Comparison of ENCODE assay signal across 26 cellular contexts in genomic region chrX:5869786-5870185, GRCh38.
"Had no signal": no experiment of that assay in that cellular context is flagged by ENCODE, and none has a peak within 500 bp of the region (broad histone marks: within the 10 kb centered on the region; RNA-seq: fewer than 3 reads in every experiment).

No MANE protein-coding gene starts in this region.

- H3K9me3 ChIP-seq: left lung, lower lobe of right lung, ovary, right atrium auricular region, right lobe of liver, suprapubic skin, thoracic aorta, tibial artery, uterus had no signal

- H3K27me3 ChIP-seq: left lung, ovary, right atrium auricular region, right lobe of liver, suprapubic skin, tibial artery, uterus had no signal

- H3K4me3 ChIP-seq: left lung, lower lobe of right lung, ovary, right atrium auricular region, right lobe of liver, skin epidermis, suprapubic skin, thoracic aorta, tibial artery, uterus had no signal

- DNase-seq: hypothalamus; immature natural killer cell; kidney; left colon; left lung; lower lobe of right lung; mesendoderm; naive thymus-derived CD4-positive, alpha-beta T cell; right lobe of liver; stimulated activated CD4-positive, alpha-beta T cell treated with anti-CD3 and anti-CD28 coated beads, Interleukin-12 subunit alpha, Interleukin-12 subunit beta, amount 100 ng/mL, for 4 hours; stimulated activated CD4-positive, alpha-beta T cell treated with anti-CD3 and anti-CD28 coated beads, Interleukin-15, amount 100 ng/mL, for 24 hours; stimulated activated CD4-positive, alpha-beta T cell treated with anti-CD3 and anti-CD28 coated beads, Interleukin-2, amount 100 ng/mL, for 24 hours; stimulated activated CD4-positive, alpha-beta T cell treated with anti-CD3 and anti-CD28 coated beads, Interleukin-4, amount 100 ng/mL, for 1 hour; stimulated activated naive B cell treated with anti-CD40 and anti-IgM and Interleukin-4, amounts not matched to agents 10 μg/mL and 1 μg/mL and 100 μg/mL, for 72 hours; tibial artery; trophoblast cell; uterus had no signal

- H3K4me3 Mint-ChIP-seq: immature natural killer cell; mesothelial cell of epicardium; naive thymus-derived CD4-positive, alpha-beta T cell; natural killer cell treated with Interleukin-12 subunit alpha and Interleukin-12 subunit beta and Interleukin-15 and Interleukin-18, amount 100 ng/mL, for 72 hours; stimulated activated naive B cell treated with anti-CD40 and anti-IgM and Interleukin-4, amounts not matched to agents 10 μg/mL and 1 μg/mL and 100 μg/mL, for 72 hours; stimulated activated naive CD8-positive, alpha-beta T cell treated with anti-CD3 and anti-CD28 coated beads, Interleukin-15, Interleukin-2, amounts not matched to agents 100 ng/mL and 50 ng/mL, for 24 hours had no signal

- H3K27ac Mint-ChIP-seq: immature natural killer cell; mesothelial cell of epicardium; naive thymus-derived CD4-positive, alpha-beta T cell; natural killer cell treated with Interleukin-12 subunit alpha and Interleukin-12 subunit beta and Interleukin-15 and Interleukin-18, amount 100 ng/mL, for 72 hours; progenitor cell of endocrine pancreas; stimulated activated naive B cell treated with anti-CD40 and anti-IgM and Interleukin-4, amounts not matched to agents 10 μg/mL and 1 μg/mL and 100 μg/mL, for 72 hours; stimulated activated naive CD8-positive, alpha-beta T cell treated with anti-CD3 and anti-CD28 coated beads, Interleukin-15, Interleukin-2, amounts not matched to agents 100 ng/mL and 50 ng/mL, for 24 hours had no signal

- H3K36me3 ChIP-seq: left lung, lower lobe of right lung, ovary, right atrium auricular region, right lobe of liver, suprapubic skin, thoracic aorta, tibial artery, uterus had no signal

- ATAC-seq: left colon; left lung; lower lobe of right lung; naive thymus-derived CD4-positive, alpha-beta T cell; natural killer cell treated with Interleukin-12 subunit alpha and Interleukin-12 subunit beta and Interleukin-15 and Interleukin-18, amount 100 ng/mL, for 72 hours; right lobe of liver; stimulated activated naive B cell treated with anti-CD40 and anti-IgM and Interleukin-4, amounts not matched to agents 10 μg/mL and 1 μg/mL and 100 μg/mL, for 72 hours had no signal

- H3K4me1 ChIP-seq: left lung, lower lobe of right lung, right atrium auricular region, right lobe of liver, suprapubic skin, tibial artery, uterus had no signal

- H3K27ac ChIP-seq: left lung, lower lobe of right lung, ovary, right atrium auricular region, right lobe of liver, skin epidermis, suprapubic skin, thoracic aorta, tibial artery, uterus had no signal

- H3K27me3 Mint-ChIP-seq: naive thymus-derived CD4-positive, alpha-beta T cell; natural killer cell treated with Interleukin-12 subunit alpha and Interleukin-12 subunit beta and Interleukin-15 and Interleukin-18, amount 100 ng/mL, for 72 hours; progenitor cell of endocrine pancreas; stimulated activated naive CD8-positive, alpha-beta T cell treated with anti-CD3 and anti-CD28 coated beads, Interleukin-15, Interleukin-2, amounts not matched to agents 100 ng/mL and 50 ng/mL, for 24 hours had no signal

- H3K4me1 Mint-ChIP-seq: immature natural killer cell; naive thymus-derived CD4-positive, alpha-beta T cell; stimulated activated naive B cell treated with anti-CD40 and anti-IgM and Interleukin-4, amounts not matched to agents 10 μg/mL and 1 μg/mL and 100 μg/mL, for 72 hours had no signal

- H3K36me3 Mint-ChIP-seq: immature natural killer cell; mesothelial cell of epicardium; natural killer cell treated with Interleukin-12 subunit alpha and Interleukin-12 subunit beta and Interleukin-15 and Interleukin-18, amount 100 ng/mL, for 72 hours; stimulated activated naive B cell treated with anti-CD40 and anti-IgM and Interleukin-4, amounts not matched to agents 10 μg/mL and 1 μg/mL and 100 μg/mL, for 72 hours had no signal
